In the genomic region with DNA sequence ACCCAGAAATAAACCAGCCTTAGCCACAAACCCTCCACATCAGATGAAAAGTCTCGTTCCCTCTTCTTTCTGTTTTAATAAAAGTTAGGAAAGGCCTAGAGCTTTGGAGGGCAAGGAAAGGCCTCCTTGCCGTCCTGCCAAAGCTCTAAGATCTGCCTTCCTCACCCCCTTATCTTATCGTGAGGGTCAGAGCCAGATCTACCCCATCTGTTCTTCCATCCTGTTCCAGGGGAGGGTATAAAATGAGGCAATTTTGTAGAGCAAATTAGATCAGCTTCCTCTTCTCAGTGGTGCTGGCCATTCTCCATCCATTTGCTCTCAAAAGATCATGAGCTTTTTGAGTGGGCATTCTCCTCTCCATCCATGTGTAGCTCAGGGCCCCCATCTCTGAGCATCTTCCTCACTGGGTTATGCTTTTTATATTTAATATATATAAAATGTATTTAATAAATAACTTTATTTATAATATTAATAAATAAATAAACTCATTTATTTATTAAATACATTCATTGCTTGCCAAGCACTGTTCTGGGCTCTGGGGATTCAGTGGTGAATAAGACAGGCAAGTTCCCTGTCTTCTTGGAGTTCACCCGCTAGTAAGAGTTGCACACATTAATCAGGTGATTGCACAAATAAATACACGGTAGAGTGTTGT, we compare ENCODE assay signal across 26 cellular contexts.
"Had no signal": no experiment of that assay in that cellular context is flagged by ENCODE, and none has a peak within 500 bp of the region (broad histone marks: within the 10 kb centered on the region; RNA-seq: fewer than 3 reads in every experiment).

No MANE protein-coding gene starts in this region.

- H3K27me3 ChIP-seq: cardiac muscle cell, foreskin keratinocyte, left lung, right atrium auricular region, spleen, upper lobe of left lung had no signal

- H3K9me3 ChIP-seq: left lung, prostate gland, right atrium auricular region, spleen, upper lobe of left lung had no signal

- ATAC-seq: foreskin keratinocyte; left lung; natural killer cell treated with Interleukin-12 subunit alpha and Interleukin-12 subunit beta and Interleukin-15 and Interleukin-18, amount 100 ng/mL, for 72 hours had no signal

- H3K4me1 ChIP-seq: foreskin keratinocyte, left lung, prostate gland, right atrium auricular region, spleen, upper lobe of left lung had no signal

- H3K9me3 Mint-ChIP-seq: activated CD4-positive, alpha-beta memory T cell treated with anti-CD3 and anti-CD28 coated beads for 36 hours; activated naive CD8-positive, alpha-beta T cell treated with anti-CD3 and anti-CD28 coated beads for 36 hours; natural killer cell treated with Interleukin-12 subunit alpha and Interleukin-12 subunit beta and Interleukin-15 and Interleukin-18, amount 100 ng/mL, for 72 hours; T-helper 2 cell treated with Interferon-gamma antibody and Interleukin-4, amounts not matched to agents 5 μg/mL and 100 μg/mL, for 36 hours had no signal

- H3K27me3 Mint-ChIP-seq: activated CD4-positive, alpha-beta memory T cell treated with anti-CD3 and anti-CD28 coated beads for 36 hours; activated naive CD8-positive, alpha-beta T cell treated with anti-CD3 and anti-CD28 coated beads for 36 hours; natural killer cell treated with Interleukin-12 subunit alpha and Interleukin-12 subunit beta and Interleukin-15 and Interleukin-18, amount 100 ng/mL, for 72 hours had no signal

- H3K4me3 ChIP-seq: cardiac muscle cell, left lung, lung, prostate gland, right atrium auricular region, spleen, upper lobe of left lung had no signal

- DNase-seq: activated CD4-positive, alpha-beta memory T cell treated with anti-CD3 and anti-CD28 coated beads for 36 hours; activated CD4-positive, alpha-beta T cell treated with anti-CD3 and anti-CD28 coated beads for 48 hours; activated CD4-positive, CD25-positive, alpha-beta regulatory T cell; activated naive CD4-positive, alpha-beta T cell treated with Interleukin-2 at 50 U/mL for 16 hours; activated naive CD8-positive, alpha-beta T cell treated with anti-CD3 and anti-CD28 coated beads for 36 hours; activated T-cell treated with anti-CD3 and anti-CD28 coated beads, Interleukin-2, amount 50 U/mL, for 48 hours; amniotic stem cell; cortex of kidney; endodermal cell; foreskin keratinocyte; hippocampal formation; kidney glomerular epithelial cell; left lung; midbrain; spleen; stimulated activated CD4-positive, alpha-beta T cell treated with anti-CD3 and anti-CD28 coated beads, Interleukin-4, amount 100 ng/mL, for 24 hours; stimulated activated naive CD4-positive, alpha-beta T cell treated with Interleukin-2 at 50 U/mL for 16 hours; upper lobe of left lung had no signal

- H3K4me3 Mint-ChIP-seq: activated CD4-positive, alpha-beta memory T cell treated with anti-CD3 and anti-CD28 coated beads for 36 hours; activated naive CD8-positive, alpha-beta T cell treated with anti-CD3 and anti-CD28 coated beads for 36 hours; endodermal cell; natural killer cell treated with Interleukin-12 subunit alpha and Interleukin-12 subunit beta and Interleukin-15 and Interleukin-18, amount 100 ng/mL, for 72 hours; T-helper 2 cell treated with Interferon-gamma antibody and Interleukin-4, amounts not matched to agents 5 μg/mL and 100 μg/mL, for 36 hours had no signal

- H3K27ac Mint-ChIP-seq: activated CD4-positive, alpha-beta memory T cell treated with anti-CD3 and anti-CD28 coated beads for 36 hours; activated naive CD8-positive, alpha-beta T cell treated with anti-CD3 and anti-CD28 coated beads for 36 hours; endodermal cell; natural killer cell treated with Interleukin-12 subunit alpha and Interleukin-12 subunit beta and Interleukin-15 and Interleukin-18, amount 100 ng/mL, for 72 hours; T-helper 2 cell treated with Interferon-gamma antibody and Interleukin-4, amounts not matched to agents 5 μg/mL and 100 μg/mL, for 36 hours had no signal

- H3K27ac ChIP-seq: cardiac muscle cell, epithelial cell of prostate, foreskin keratinocyte, left lung, prostate gland, right atrium auricular region, spleen, upper lobe of left lung had no signal

- H3K36me3 Mint-ChIP-seq: activated naive CD8-positive, alpha-beta T cell treated with anti-CD3 and anti-CD28 coated beads for 36 hours; natural killer cell treated with Interleukin-12 subunit alpha and Interleukin-12 subunit beta and Interleukin-15 and Interleukin-18, amount 100 ng/mL, for 72 hours had no signal

- FAIRE-seq: TTC549 had no signal

- H3K36me3 ChIP-seq: cardiac muscle cell, prostate gland, right atrium auricular region had no signal
